Comparison of ENCODE assay signal across 26 cellular contexts in genomic region chr7:122455108-122455507, GRCh38.
A peak's percentile ranks its signal among the peaks of the same experiment; 100 is the strongest.
DNase-seq lines count a peak whose midpoint lies in the region; ATAC-seq, FAIRE-seq and TF ChIP-seq lines count a peak whose summit lies in the region.
"Had no signal": no experiment of that assay in that cellular context is flagged by ENCODE, and none has a peak within 500 bp of the region (broad histone marks: within the 10 kb centered on the region; RNA-seq: fewer than 3 reads in every experiment).

No MANE protein-coding gene starts in this region.

- in situ Hi-C loops in IMR-90 (cut with MboI; ENCODE audit: low sequenced_read_pairs): no loop called here

- H2BK5ac ChIP-seq in IMR-90 (ENCODE audit: low read depth, low read length, poor library complexity, severe bottlenecking): no peak overlapping the region
- no peak overlapping the region for H2BK5ac ChIP-seq in H1 (ENCODE audit: low read depth, low read length)

- H3K56ac ChIP-seq in IMR-90 (ENCODE audit: extremely low read depth, insufficient read depth, low read length): no peak overlapping the region
- no peak overlapping the region for H3K56ac ChIP-seq in H1 (replicated peaks; ENCODE audit: insufficient read length, low read depth, low read length)

- TF ChIP-seq CTCF in IMR-90 (conservative IDR thresholded peaks at IDR 0.05; ENCODE audit: low read depth, low read length): no peak
- TF ChIP-seq CTCF in H1 (IDR thresholded peaks at IDR 0.05; ENCODE audit: control extremely low read depth in 1 of 3, insufficient read depth in 1 of 3, low read depth in 1 of 3, low read length in 3 of 3): no peak
- no peak for TF ChIP-seq CTCF in progenitor cell of endocrine pancreas (IDR thresholded peaks at IDR 0.05; ENCODE audit: unreplicated experiment)
- TF ChIP-seq CTCF in coronary artery (IDR thresholded peaks at IDR 0.05): no peak

- H3K18ac ChIP-seq in IMR-90 (ENCODE audit: low read depth, low read length): no peak overlapping the region
- peak overlapping the region; percentile 55 for H3K18ac ChIP-seq in H1 (ENCODE audit: extremely low read depth, low read length)

- H3K9me3 ChIP-seq in IMR-90 (ENCODE audit: control insufficient read depth, insufficient read depth, low read length): no peaks in the 10 kb centered on the region
- H3K9me3 ChIP-seq in H1 (ENCODE audit: insufficient read depth in 2 of 2, low read depth in 1 of 2, low read length in 1 of 2): no peaks in the 10 kb centered on the region
- H3K9me3 ChIP-seq: BLaER1, SK-N-SH had no signal

- TF ChIP-seq EP300 in H1 (IDR thresholded peaks at IDR 0.05; ENCODE audit: borderline replicate concordance in 1 of 2, low read depth in 2 of 2, low read length in 2 of 2): no peak

- no peak overlapping the region for H4K8ac ChIP-seq in IMR-90 (ENCODE audit: low read depth in 2 of 2, low read length in 2 of 2)
- no peak overlapping the region for H4K8ac ChIP-seq in H1 (ENCODE audit: extremely low read depth, insufficient read depth, low read length)

- H4K5ac ChIP-seq in IMR-90 (ENCODE audit: low read depth, low read length) (no peak overlapping the region), H1 (ENCODE audit: insufficient read length, low read depth, low read length) (peak overlapping the region; percentile 70)

- H2BK120ac ChIP-seq in IMR-90 (ENCODE audit: low read depth, low read length) (no peak overlapping the region), H1 (replicated peaks; ENCODE audit: low read depth, low read length) (peak overlapping the region; percentile 18)

- H3K4me1 ChIP-seq in IMR-90 (ENCODE audit: control insufficient read depth, insufficient read depth, low read length) (no peaks in the 10 kb centered on the region), H1 (replicated peaks in 1 of 4; ENCODE audit: control insufficient read depth in 3 of 4, insufficient read depth in 4 of 4, low read length in 3 of 4) (peaks cover 0 to 13% (median 6%) of the 10 kb centered on the region in 4 experiments; a peak in 5 of 7 replicates)
- H3K4me1 ChIP-seq: BLaER1 had no signal

- H3K27me3 Mint-ChIP-seq in progenitor cell of endocrine pancreas: no peaks in the 10 kb centered on the region
- H3K27me3 Mint-ChIP-seq in stimulated activated naive CD8-positive, alpha-beta T cell treated with anti-CD3 and anti-CD28 coated beads, Interleukin-15, amount 100 ng/mL, for 72 hours: no peaks in the 10 kb centered on the region
- H3K27me3 Mint-ChIP-seq: CD4-positive, CD25-positive, alpha-beta regulatory T cell had no signal

- H3K9ac ChIP-seq in IMR-90 (ENCODE audit: low read depth, low read length) (no peak overlapping the region), H1 (replicated peaks in 1 of 4; ENCODE audit: extremely low read depth in 1 of 4, low read depth in 3 of 4, low read length in 3 of 4) (no peak overlapping the region)
- H3K9ac ChIP-seq: BLaER1, KMS-11, SK-N-SH had no signal

- POLR2A ChIA-PET in IMR-90 (lab: Charles Lee; ENCODE audit: unreplicated experiment): no interaction called here
- POLR2A ChIA-PET in H1 (lab: Charles Lee; ENCODE audit: partially characterized antibody): interaction anchor here (0.9 kb wide), 1 partner anchor 9 kb away, joined by 4 read pairs; no protein-coding TSS in a partner anchor

- H2BK20ac ChIP-seq in IMR-90 (ENCODE audit: low read depth, low read length) (no peak overlapping the region), H1 (ENCODE audit: low read length) (no peak overlapping the region)

- DNase-seq in NCI-H510A treated with DMSO at 0.1 percent for 48 hours (lab: John Stamatoyannopoulos, UW) (peak; percentile 7), NCI-H510A (lab: John Stamatoyannopoulos, UW) (no peak), IMR-90 (no peak), H1 (ENCODE audit: low read depth in 1 of 2, low spot score in 2 of 2) (no peak), progenitor cell of endocrine pancreas (ENCODE audit: low spot score, unreplicated experiment) (no peak), coronary artery (ENCODE audit: low spot score) (no peak), NOMO-1 treated with DMSO at 0.1 percent for 48 hours (lab: John Stamatoyannopoulos, UW; ENCODE audit: unreplicated experiment) (no peak)
- DNase-seq in stimulated activated naive CD8-positive, alpha-beta T cell treated with anti-CD3 and anti-CD28 coated beads, Interleukin-15, amount 100 ng/mL, for 72 hours: no peak
- DNase-seq: CD4-positive, CD25-positive, alpha-beta regulatory T cell; DMS79; EL; GDM1; H7; NCI-H1048; NCI-H1417; NCI-H1694; NCI-H2029 treated with DMSO at 0.1 percent for 48 hours; NCI-H526; OCI-M1; SK-N-SH; SW 1271 had no signal

- no peaks in the 10 kb centered on the region for H3K23me2 ChIP-seq in H1 (ENCODE audit: low read depth, low read length)

- H3K23ac ChIP-seq in IMR-90 (ENCODE audit: low read depth, low read length): no peak overlapping the region
- H3K23ac ChIP-seq in H1 (ENCODE audit: insufficient read length): no peak overlapping the region

- ATAC-seq in IMR-90 (ENCODE audit: low read depth): no peak
- no peak for ATAC-seq in stimulated activated naive CD8-positive, alpha-beta T cell treated with anti-CD3 and anti-CD28 coated beads, Interleukin-15, amount 100 ng/mL, for 72 hours
- ATAC-seq: GM12878 had no signal

- no peaks in the 10 kb centered on the region for H3K9me3 Mint-ChIP-seq in progenitor cell of endocrine pancreas (ENCODE audit: low read depth)
- no peaks in the 10 kb centered on the region for H3K9me3 Mint-ChIP-seq in stimulated activated naive CD8-positive, alpha-beta T cell treated with anti-CD3 and anti-CD28 coated beads, Interleukin-15, amount 100 ng/mL, for 72 hours
- H3K9me3 Mint-ChIP-seq: T-helper 1 cell treated with Interleukin-12 subunit alpha and Interleukin-12 subunit beta and Interleukin-4 antibody, amounts not matched to agents 30 μg/mL and 1 μg/mL, for 36 hours had no signal

- H3K36me3 Mint-ChIP-seq in progenitor cell of endocrine pancreas (ENCODE audit: insufficient read depth): no peaks in the 10 kb centered on the region
- H3K36me3 Mint-ChIP-seq: CD4-positive, CD25-positive, alpha-beta regulatory T cell had no signal

- no peaks in the 10 kb centered on the region for H3K79me2 ChIP-seq in H1 (ENCODE audit: control insufficient read depth in 1 of 2, insufficient read depth in 2 of 2, low read length in 2 of 2)

- CTCF ChIA-PET in IMR-90 (lab: Yijun Ruan, JAX) (no interaction called here), H1 (lab: Charles Lee; ENCODE audit: partially characterized antibody) (interaction anchor here (1.4 to 1.5 kb wide), 2 partner anchors 58 to 104 kb away, joined by 3 to 4 read pairs; no protein-coding TSS in a partner anchor)

- peaks cover 1% of the 10 kb centered on the region for H3K4me1 Mint-ChIP-seq in progenitor cell of endocrine pancreas (ENCODE audit: low read depth)
- no peaks in the 10 kb centered on the region for H3K4me1 Mint-ChIP-seq in stimulated activated naive CD8-positive, alpha-beta T cell treated with anti-CD3 and anti-CD28 coated beads, Interleukin-15, amount 100 ng/mL, for 72 hours
- H3K4me1 Mint-ChIP-seq: CD4-positive, CD25-positive, alpha-beta regulatory T cell had no signal

- no peak overlapping the region for H3K27ac ChIP-seq in IMR-90 (ENCODE audit: insufficient read depth, low read length)
- H3K27ac ChIP-seq in H1 (ENCODE audit: low read depth, low read length): no peak overlapping the region
- no peak overlapping the region for H3K27ac ChIP-seq in coronary artery
- H3K27ac ChIP-seq: BLaER1, KMS-11 had no signal

- no peak overlapping the region for H2BK12ac ChIP-seq in H1 (ENCODE audit: low read depth, low read length)

- no peak for FAIRE-seq in H1 (lab: Jason Lieb, UNC)
- FAIRE-seq: GM12878, HTR-8/SVneo had no signal

- dilution Hi-C loops in IMR-90 (cut with HindIII; ENCODE audit: low sequenced_read_pairs, unreplicated experiment): no loop called here

- no peak overlapping the region for H2BK15ac ChIP-seq in IMR-90 (ENCODE audit: low read depth, low read length)
- H2BK15ac ChIP-seq in H1 (ENCODE audit: low read length): peak overlapping the region; percentile 82; the same call in 1 of the 2 replicates

- TF ChIP-seq POLR2A in IMR-90 (IDR thresholded peaks at IDR 0.05; ENCODE audit: low read depth, low read length): no peak
- TF ChIP-seq POLR2A in H1 (IDR thresholded peaks at IDR 0.05; ENCODE audit: control extremely low read depth in 1 of 2, low read depth in 2 of 2, low read length in 2 of 2): no peak

- no peak overlapping the region for H2AK5ac ChIP-seq in IMR-90 (ENCODE audit: low read depth, low read length)
- no peak overlapping the region for H2AK5ac ChIP-seq in H1 (ENCODE audit: low read depth, low read length)

- no peaks in the 10 kb centered on the region for H3K9me1 ChIP-seq in IMR-90 (ENCODE audit: insufficient read depth, low read length)

- intact Hi-C loops in IMR-90 (cut with micrococcal nuclease): no loop called here

- H4K91ac ChIP-seq in IMR-90 (ENCODE audit: insufficient read depth, low read depth, low read length) (no peak overlapping the region), H1 (replicated peaks; ENCODE audit: insufficient read length, low read length) (peak overlapping the region; percentile 92)

- H4K20me1 ChIP-seq in IMR-90 (ENCODE audit: insufficient read depth, low read length) (no peaks in the 10 kb centered on the region), H1 (replicated peaks in 1 of 2; ENCODE audit: control insufficient read depth in 1 of 2, insufficient read depth in 2 of 2, low read length in 2 of 2) (no peaks in the 10 kb centered on the region)
- H4K20me1 ChIP-seq: BLaER1 had no signal

- no peak overlapping the region for H2AK9ac ChIP-seq in IMR-90 (replicated peaks; ENCODE audit: low read depth, low read length, poor library complexity)

- no peak overlapping the region for H3K4me3 Mint-ChIP-seq in progenitor cell of endocrine pancreas (ENCODE audit: low read depth)
- no peak overlapping the region for H3K4me3 Mint-ChIP-seq in stimulated activated naive CD8-positive, alpha-beta T cell treated with anti-CD3 and anti-CD28 coated beads, Interleukin-15, amount 100 ng/mL, for 72 hours
- H3K4me3 Mint-ChIP-seq: CD4-positive, CD25-positive, alpha-beta regulatory T cell; T-helper 1 cell treated with Interleukin-12 subunit alpha and Interleukin-12 subunit beta and Interleukin-4 antibody, amounts not matched to agents 30 μg/mL and 1 μg/mL, for 36 hours had no signal

- H3K4me2 ChIP-seq in IMR-90 (ENCODE audit: low read depth, low read length) (no peak overlapping the region), H1 (ENCODE audit: insufficient read depth in 1 of 2, low read depth in 2 of 2, low read length in 2 of 2) (no peak overlapping the region)
- H3K4me2 ChIP-seq: BLaER1, KMS-11, SK-N-SH had no signal

- TF ChIP-seq RAD21 in IMR-90 (IDR thresholded peaks at IDR 0.05; ENCODE audit: low read length): no peak
- TF ChIP-seq RAD21 in H1 (IDR thresholded peaks at IDR 0.05 in 1 of 2, conservative IDR thresholded peaks at IDR 0.05 in 1 of 2; ENCODE audit: low read depth in 2 of 2, low read length in 2 of 2): no peak

- no peaks in the 10 kb centered on the region for H3K79me1 ChIP-seq in IMR-90 (ENCODE audit: low read depth in 1 of 2, low read length in 2 of 2)
- H3K79me1 ChIP-seq in H1 (ENCODE audit: low read depth, low read length): no peaks in the 10 kb centered on the region

- H3K36me3 ChIP-seq in IMR-90 (ENCODE audit: control insufficient read depth, insufficient read depth, low read length) (no peaks in the 10 kb centered on the region), H1 (ENCODE audit: control insufficient read depth in 2 of 4, insufficient read depth in 4 of 4, low read length in 3 of 4) (no peaks in the 10 kb centered on the region)
- H3K36me3 ChIP-seq: BLaER1 had no signal

- no TSS peak for BruUV-seq in IMR-90 (replicated peaks; lab: Mats Ljungman, UMichigan)

- H3K4ac ChIP-seq in IMR-90 (ENCODE audit: low read depth, low read length) (no peak overlapping the region), H1 (replicated peaks; ENCODE audit: insufficient read length, low read depth, low read length) (no peak overlapping the region)

- H2AFZ ChIP-seq in IMR-90 (replicated peaks; ENCODE audit: low read length, poor library complexity) (no peak overlapping the region), H1 (ENCODE audit: low read length) (peak overlapping the region; percentile 28; the same call in 1 of the 2 replicates)

- H3K14ac ChIP-seq in IMR-90 (replicated peaks; ENCODE audit: low read depth, low read length) (no peak overlapping the region), H1 (ENCODE audit: insufficient read length) (no peak overlapping the region)

- no peak overlapping the region for H3K4me3 ChIP-seq in IMR-90 (ENCODE audit: insufficient read depth, low read depth, low read length)
- no peak overlapping the region for H3K4me3 ChIP-seq in H1 (ENCODE audit: extremely low read depth in 1 of 4, insufficient read depth in 2 of 4, low read depth in 3 of 4, low read length in 4 of 4)
- H3K4me3 ChIP-seq in coronary artery: no peak overlapping the region
- H3K4me3 ChIP-seq: BLaER1, GM12878 had no signal

- H3K27me3 ChIP-seq in IMR-90 (ENCODE audit: control insufficient read depth, insufficient read depth, low read length) (no peaks in the 10 kb centered on the region), H1 (replicated peaks in 1 of 4; ENCODE audit: control insufficient read depth in 3 of 4, extremely low read depth in 1 of 4, insufficient read depth in 3 of 4, low read length in 3 of 4) (no peaks in the 10 kb centered on the region)
- H3K27me3 ChIP-seq: BLaER1 had no signal

- H3K27ac Mint-ChIP-seq in progenitor cell of endocrine pancreas: peak overlapping the region; percentile 58
- H3K27ac Mint-ChIP-seq in stimulated activated naive CD8-positive, alpha-beta T cell treated with anti-CD3 and anti-CD28 coated beads, Interleukin-15, amount 100 ng/mL, for 72 hours: no peak overlapping the region
- H3K27ac Mint-ChIP-seq: CD4-positive, CD25-positive, alpha-beta regulatory T cell; T-helper 1 cell treated with Interleukin-12 subunit alpha and Interleukin-12 subunit beta and Interleukin-4 antibody, amounts not matched to agents 30 μg/mL and 1 μg/mL, for 36 hours had no signal
